In the genomic region with DNA sequence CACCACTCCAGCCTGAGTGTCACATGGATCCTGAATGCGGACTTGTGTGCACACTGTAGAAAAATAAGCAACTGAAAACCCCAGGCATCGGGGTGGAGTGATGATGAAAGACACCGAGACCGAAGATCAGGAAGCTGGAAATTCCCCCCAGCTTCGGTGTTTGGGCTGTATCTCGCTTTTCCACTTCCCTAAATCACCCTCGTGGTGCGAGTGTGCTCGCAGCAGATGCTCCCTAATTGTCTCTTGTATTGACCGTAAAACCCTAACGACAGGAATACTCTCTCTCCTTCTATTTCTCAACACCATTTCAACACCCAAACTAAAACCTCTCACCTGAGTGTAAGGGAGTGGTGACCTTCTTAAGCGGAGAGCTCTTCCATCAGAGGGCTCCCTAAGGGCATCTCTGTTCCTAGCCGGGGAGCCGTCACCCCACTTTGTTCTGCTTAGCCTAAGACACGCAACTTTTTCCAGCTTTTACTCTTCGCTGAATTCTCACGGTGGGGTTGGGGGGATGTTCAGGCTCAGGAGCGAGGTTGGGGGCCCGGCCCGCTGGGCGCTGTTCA, we compare ENCODE assay signal across 8 cellular contexts. TPM values are rescaled to one million over a fixed set of nuclear protein-coding genes. Genes with fewer than 3 reads are reported as not detected.
DNase-seq lines count a peak whose midpoint lies in the region; ATAC-seq and TF ChIP-seq lines count a peak whose summit lies in the region.

No MANE protein-coding gene starts in this region.

- H3K4me1 ChIP-seq in HEK293 (ENCODE audit: control insufficient read depth, insufficient read depth, low read length) (peaks cover 15% of the 10 kb centered on the region), Panc1 (ENCODE audit: control insufficient read depth, insufficient read depth, low read length) (peaks cover 20% of the 10 kb centered on the region), lower lobe of right lung (peaks cover 35% of the 10 kb centered on the region)

- H3K27me3 ChIP-seq in Panc1 (ENCODE audit: control insufficient read depth, insufficient read depth, low read length) (no peaks in the 10 kb centered on the region), lower lobe of right lung (ENCODE audit: low read depth) (no peaks in the 10 kb centered on the region)

- BruUV-seq in Calu3 (replicated peaks; lab: Mats Ljungman, UMichigan), result no TSS peak
- BruUV-seq in Panc1 (replicated peaks; lab: Mats Ljungman, UMichigan), result no TSS peak

- ATAC-seq in Panc1 (0 out of 2 replicates have a peak, but pooled peaks have one; percentile 3), lower lobe of right lung (peak; percentile 53 to 61)
- peak; percentile 20 for ATAC-seq in stimulated activated naive CD8-positive, alpha-beta T cell treated with anti-CD3 and anti-CD28 coated beads, Interleukin-15, Interleukin-2, amounts not matched to agents 100 U/mL and 50 U/mL, for 24 hours

- H3K36me3 ChIP-seq in HEK293 (ENCODE audit: control insufficient read depth in 2 of 2, insufficient read depth in 1 of 2, low read length in 2 of 2) (no peaks in the 10 kb centered on the region), Panc1 (ENCODE audit: control insufficient read depth, insufficient read depth, low read length) (no peaks in the 10 kb centered on the region; the same call in 1 of the 2 replicates), lower lobe of right lung (no peaks in the 10 kb centered on the region)

- H3K27ac Mint-ChIP-seq in Calu3 (ENCODE audit: unreplicated experiment), result peak overlapping the region; percentile 62

- H3K9me3 Mint-ChIP-seq in Calu3 (ENCODE audit: low read depth, unreplicated experiment), result no peaks in the 10 kb centered on the region

- POLR2A ChIA-PET in HEK293 (lab: Yijun Ruan, JAX) (interaction anchor here (0.7 kb wide), 1 partner anchor 76 kb away, joined by 4 read pairs; no protein-coding TSS in a partner anchor), Panc1 (lab: Charles Lee) (no interaction called here)

- H3K4me1 Mint-ChIP-seq in Calu3 (ENCODE audit: low read depth, unreplicated experiment), result peaks cover 24% of the 10 kb centered on the region

- peak overlapping the region; percentile 89 for H3K4me3 Mint-ChIP-seq in Calu3 (ENCODE audit: low read depth, unreplicated experiment)

- TF ChIP-seq CTCF in Calu3 (IDR thresholded peaks at IDR 0.05; ENCODE audit: unreplicated experiment) (no peak), HEK293 (tag by site-specific recombination; IDR thresholded peaks at IDR 0.05) (no peak; the same call in 1 of the 2 replicates), Panc1 (IDR thresholded peaks at IDR 0.05) (no peak), cardiac fibroblast (IDR thresholded peaks at IDR 0.05; ENCODE audit: low read depth, low read length) (no peak), lower lobe of right lung (IDR thresholded peaks at IDR 0.05) (no peak)

- DNase-seq in Calu3 (no peak), Panc1 (ENCODE audit: low read depth, low spot score) (no peak), cardiac fibroblast (ENCODE audit: low read depth in 2 of 2) (no peak), lower lobe of right lung (peak; percentile 57), NCI-H2227 treated with DMSO at 0.1 percent for 48 hours (lab: John Stamatoyannopoulos, UW) (no peak), NCI-H187 treated with DMSO at 0.1 percent for 48 hours (lab: John Stamatoyannopoulos, UW) (no peak)
- peak; percentile 52 for DNase-seq in stimulated activated naive CD8-positive, alpha-beta T cell treated with anti-CD3 and anti-CD28 coated beads, Interleukin-15, Interleukin-2, amounts not matched to agents 100 U/mL and 50 U/mL, for 24 hours

- in situ Hi-C loops in Panc1 (cut with HindIII; ENCODE audit: low pct_unique_long_range_greater_than_20kb, low sequenced_read_pairs), result no loop called here

- H3K36me3 Mint-ChIP-seq in Calu3 (ENCODE audit: insufficient read depth, unreplicated experiment), result peaks cover 19% of the 10 kb centered on the region

- H3K9me3 ChIP-seq in HEK293 (ENCODE audit: control insufficient read depth, insufficient read depth, low read depth, low read length) (no peaks in the 10 kb centered on the region), Panc1 (ENCODE audit: control insufficient read depth, insufficient read depth, low read depth, low read length) (no peaks in the 10 kb centered on the region), lower lobe of right lung (no peaks in the 10 kb centered on the region)

- H3K4me3 ChIP-seq in HEK293 (ENCODE audit: low read depth, low read length) (peak overlapping the region; percentile 87), Panc1 (ENCODE audit: low read depth in 2 of 2, low read length in 2 of 2) (peak overlapping the region; percentile 70 to 74), cardiac fibroblast (replicated peaks in 1 of 2; ENCODE audit: low read depth in 2 of 2, low read length in 2 of 2) (peak overlapping the region; percentile 64 to 66), lower lobe of right lung (peak overlapping the region; percentile 84)

- peaks cover 48% of the 10 kb centered on the region for H3K27me3 Mint-ChIP-seq in Calu3 (ENCODE audit: unreplicated experiment)

- H3K27ac ChIP-seq in HEK293 (ENCODE audit: extremely low read depth, low read depth, low read length) (no peak overlapping the region), Panc1 (ENCODE audit: low read length) (peak overlapping the region; percentile 79), lower lobe of right lung (peak overlapping the region; percentile 79)

- CTCF ChIA-PET in Calu3 (lab: Charles Lee), result interaction anchor here (0.6 to 1.7 kb wide), 4 partner anchors 62 to 577 kb away, joined by 3 to 4 read pairs (median 4); no protein-coding TSS in a partner anchor
- CTCF ChIA-PET in HEK293 (lab: Yijun Ruan, JAX), result no interaction called here
- CTCF ChIA-PET in Panc1 (lab: Charles Lee), result no interaction called here

- intact Hi-C loops in Calu3 (cut with micrococcal nuclease; ENCODE audit: unreplicated experiment) (no loop called here), Panc1 (cut with micrococcal nuclease; ENCODE audit: unreplicated experiment) (no loop called here), lower lobe of right lung (cut with DNase I) (no loop called here)

TF ChIP-seq in HEK293, 187 proteins besides CTCF, POLR2A, EP300 and RAD21:
- TF ChIP-seq PRDM1 (tag by site-specific recombination; IDR thresholded peaks at IDR 0.05) (peak; percentile 44; the same call in 1 of the 2 replicates), ZNF341 (tag by site-specific recombination; IDR thresholded peaks at IDR 0.05; ENCODE audit: low read depth) (peak; percentile 68), ZNF335 (tag by site-specific recombination; conservative IDR thresholded peaks at IDR 0.05) (peak; percentile 49; the same call in 1 of the 2 replicates), ZSCAN30 (tag by site-specific recombination; IDR thresholded peaks at IDR 0.05) (no peak), ZBTB17 (tag by site-specific recombination; IDR thresholded peaks at IDR 0.05) (peak; percentile 68), ZNF514 (tag by site-specific recombination; IDR thresholded peaks at IDR 0.05) (no peak), ZIC2 (tag by site-specific recombination; IDR thresholded peaks at IDR 0.05) (no peak), ZNF155 (tag by site-specific recombination; IDR thresholded peaks at IDR 0.05) (no peak), ZBTB48 (tag by site-specific recombination; IDR thresholded peaks at IDR 0.05) (peak; percentile 95), WT1 (tag by site-specific recombination; IDR thresholded peaks at IDR 0.05) (no peak), ZNF658 (tag by site-specific recombination; IDR thresholded peaks at IDR 0.05) (no peak)
- TF ChIP-seq, protein P1, sequence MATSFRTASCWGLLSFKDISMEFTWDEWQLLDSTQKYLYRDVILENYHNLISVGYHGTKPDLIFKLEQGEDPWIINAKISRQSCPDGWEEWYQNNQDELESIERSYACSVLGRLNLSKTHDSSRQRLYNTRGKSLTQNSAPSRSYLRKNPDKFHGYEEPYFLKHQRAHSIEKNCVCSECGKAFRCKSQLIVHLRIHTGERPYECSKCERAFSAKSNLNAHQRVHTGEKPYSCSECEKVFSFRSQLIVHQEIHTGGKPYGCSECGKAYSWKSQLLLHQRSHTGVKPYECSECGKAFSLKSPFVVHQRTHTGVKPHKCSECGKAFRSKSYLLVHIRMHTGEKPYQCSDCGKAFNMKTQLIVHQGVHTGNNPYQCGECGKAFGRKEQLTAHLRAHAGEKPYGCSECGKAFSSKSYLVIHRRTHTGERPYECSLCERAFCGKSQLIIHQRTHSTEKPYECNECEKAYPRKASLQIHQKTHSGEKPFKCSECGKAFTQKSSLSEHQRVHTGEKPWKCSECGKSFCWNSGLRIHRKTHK (tag by site-specific recombination; IDR thresholded peaks at IDR 0.05), result no peak

RNA-seq across cellular contexts. Expression of a gene that starts 0.6 kb away (rescaled TPM):
- 10.1 and 12.0 TPM in 2 replicates for total RNA-seq in Calu3 (2022)
- total RNA-seq in Panc1 (2021; ENCODE audit: unreplicated experiment), result 12.0 TPM
- polyA plus RNA-seq in Panc1 (2012; ENCODE audit: insufficient read length), result 3.1 TPM
- 34.3 TPM for total RNA-seq in lower lobe of right lung

Comparison
In these comparisons a context has a peak if more than half of its experiments do, and no peak if none do; other contexts are left out.
1. DNase-seq: peak in lower lobe of right lung (single experiment) and stimulated activated naive CD8-positive, alpha-beta T cell treated with anti-CD3 and anti-CD28 coated beads, Interleukin-15, Interleukin-2, amounts not matched to agents 100 U/mL and 50 U/mL, for 24 hours (single experiment); none in Calu3 (single experiment), Panc1 (single experiment), cardiac fibroblast (0 of 2), NCI-H2227 treated with DMSO at 0.1 percent for 48 hours (single experiment) and NCI-H187 treated with DMSO at 0.1 percent for 48 hours (single experiment).
2. ATAC-seq: peak in every context shown above with its lines; median percentile 57 in lower lobe of right lung; 20 in stimulated activated naive CD8-positive, alpha-beta T cell treated with anti-CD3 and anti-CD28 coated beads, Interleukin-15, Interleukin-2, amounts not matched to agents 100 U/mL and 50 U/mL, for 24 hours; 3 in Panc1.
3. Peak in every context shown above with its lines, with median percentiles within 50 percentile points of each other: H3K4me3 ChIP-seq.